ENCODE assay signal across 18 cellular contexts in genomic region chr6:33177552-33178446, GRCh38. TPM values are rescaled to one million over a fixed set of nuclear protein-coding genes. Genes with fewer than 3 reads are reported as not detected.
DNase-seq lines count a peak whose midpoint lies in the region; ATAC-seq and TF ChIP-seq lines count a peak whose summit lies in the region.
"Had no signal": no experiment of that assay in that cellular context is flagged by ENCODE, and none has a peak within 500 bp of the region (broad histone marks: within the 10 kb centered on the region; RNA-seq: fewer than 3 reads in every experiment).

No MANE protein-coding gene starts in this region.

- H3K27me3 Mint-ChIP-seq in CD4-positive, CD25-positive, alpha-beta regulatory T cell, result peaks cover 22% of the 10 kb centered on the region
- H3K27me3 Mint-ChIP-seq in endothelial cell (ENCODE audit: unreplicated experiment) (peaks cover 15% of the 10 kb centered on the region), osteocyte (ENCODE audit: unreplicated experiment) (peaks cover 9% of the 10 kb centered on the region), CD14-positive monocyte (ENCODE audit: low read depth in 3 of 3) (peaks cover 12 to 15% (median 13%) of the 10 kb centered on the region in 3 donors)

- H3K9me3 ChIP-seq in CD4-positive, CD25-positive, alpha-beta regulatory T cell (ENCODE audit: control insufficient read depth in 2 of 2, low read length in 2 of 2), result no peaks in the 10 kb centered on the region

- TF ChIP-seq CTCF in endothelial cell (IDR thresholded peaks at IDR 0.05; ENCODE audit: unreplicated experiment) (no peak), osteocyte (IDR thresholded peaks at IDR 0.05) (no peak), CD14-positive monocyte (IDR thresholded peaks at IDR 0.05) (no peak)

- H3K27ac ChIP-seq in CD4-positive, CD25-positive, alpha-beta regulatory T cell (ENCODE audit: insufficient read depth, low read length, poor library complexity, severe bottlenecking), result no peak overlapping the region
- H3K27ac ChIP-seq: GM23248 had no signal

- H3K4me1 ChIP-seq in CD4-positive, CD25-positive, alpha-beta regulatory T cell (ENCODE audit: control insufficient read depth, insufficient read depth, low read length, poor library complexity, severe bottlenecking), result peaks cover under 1% of the 10 kb centered on the region

- no peaks in the 10 kb centered on the region for H3K36me3 ChIP-seq in CD4-positive, CD25-positive, alpha-beta regulatory T cell (ENCODE audit: control insufficient read depth, insufficient read depth, low read length)

- intact Hi-C loops in CD14-positive monocyte (cut with micrococcal nuclease), result no loop called here

- peak overlapping the region; percentile 49 to 79 (median 63) for H3K27ac Mint-ChIP-seq in CD4-positive, CD25-positive, alpha-beta regulatory T cell
- H3K27ac Mint-ChIP-seq in endothelial cell (ENCODE audit: unreplicated experiment) (no peak overlapping the region), osteocyte (ENCODE audit: unreplicated experiment) (peak overlapping the region; percentile 83), CD14-positive monocyte (peak overlapping the region in 1 of 7 donors; percentile 3)
- H3K27ac Mint-ChIP-seq: B cell had no signal

- DNase-seq in CD4-positive, CD25-positive, alpha-beta regulatory T cell, result no peak
- DNase-seq in RPMI7951 (ENCODE audit: low read depth) (peak; percentile 88), endothelial cell (ENCODE audit: low spot score) (no peak), osteocyte (ENCODE audit: extremely low spot score, unreplicated experiment) (peak; percentile 91), NCI-H1092 treated with DMSO at 0.1 percent for 48 hours (lab: John Stamatoyannopoulos, UW) (no peak), CD14-positive monocyte (ENCODE audit: low spot score) (no peak)
- DNase-seq: ACHN, DMS79 treated with DMSO at 0.1 percent for 48 hours, GM23248, KBM-7, NCI-H1436 treated with DMSO at 0.1 percent for 48 hours, NCI-H2029 treated with DMSO at 0.1 percent for 48 hours, NCI-H774, PC-3 had no signal

- H3K27me3 ChIP-seq in CD4-positive, CD25-positive, alpha-beta regulatory T cell (ENCODE audit: control insufficient read depth, insufficient read depth, low read length), result no peaks in the 10 kb centered on the region

- no peak overlapping the region for H3K4me3 ChIP-seq in CD4-positive, CD25-positive, alpha-beta regulatory T cell (ENCODE audit: low read depth, low read length)
- H3K4me3 ChIP-seq: GM23248 had no signal

- H3K4me3 Mint-ChIP-seq in CD4-positive, CD25-positive, alpha-beta regulatory T cell, result no peak overlapping the region
- H3K4me3 Mint-ChIP-seq in endothelial cell (ENCODE audit: unreplicated experiment) (peak overlapping the region; percentile 83), osteocyte (ENCODE audit: unreplicated experiment) (no peak overlapping the region), CD14-positive monocyte (no peak overlapping the region)
- H3K4me3 Mint-ChIP-seq: B cell had no signal

- no peak for ATAC-seq in CD4-positive, CD25-positive, alpha-beta regulatory T cell (ENCODE audit: low read depth in 2 of 2)
- no peak for ATAC-seq in HG02642 (IDR thresholded peaks at IDR 0.05; ENCODE audit: poor library complexity, unreplicated experiment)
- ATAC-seq: HCT116, PC-3, SK-N-SH treated with all-trans-retinoic acid at 6 μM for 48 hours had no signal

- H3K9me3 Mint-ChIP-seq in CD4-positive, CD25-positive, alpha-beta regulatory T cell, result peaks cover 0 to 3% (median under 1%) of the 10 kb centered on the region in 7 donors
- no peaks in the 10 kb centered on the region for H3K9me3 Mint-ChIP-seq in endothelial cell (ENCODE audit: unreplicated experiment)
- no peaks in the 10 kb centered on the region for H3K9me3 Mint-ChIP-seq in osteocyte (ENCODE audit: unreplicated experiment)
- H3K9me3 Mint-ChIP-seq in CD14-positive monocyte, result peaks cover 3 to 9% (median 5%) of the 10 kb centered on the region in 7 donors

- H3K36me3 Mint-ChIP-seq in CD4-positive, CD25-positive, alpha-beta regulatory T cell, result peaks cover 3% of the 10 kb centered on the region
- peaks cover 31% of the 10 kb centered on the region for H3K36me3 Mint-ChIP-seq in endothelial cell (ENCODE audit: low read depth, unreplicated experiment)
- H3K36me3 Mint-ChIP-seq in osteocyte (ENCODE audit: unreplicated experiment), result no peaks in the 10 kb centered on the region
- H3K36me3 Mint-ChIP-seq in CD14-positive monocyte, result peaks cover 2 to 3% of the 10 kb centered on the region in 2 donors

- peaks cover 0 to 5% (median 3%) of the 10 kb centered on the region in 4 donors for H3K4me1 Mint-ChIP-seq in CD4-positive, CD25-positive, alpha-beta regulatory T cell
- peaks cover 9% of the 10 kb centered on the region for H3K4me1 Mint-ChIP-seq in endothelial cell (ENCODE audit: unreplicated experiment)
- H3K4me1 Mint-ChIP-seq in osteocyte (ENCODE audit: unreplicated experiment), result peaks cover 25% of the 10 kb centered on the region
- H3K4me1 Mint-ChIP-seq in CD14-positive monocyte, result no peaks in the 10 kb centered on the region

RNA-seq across cellular contexts. Expression of gene COL11A2, which starts 14.5 kb away (rescaled TPM):
- total RNA-seq in CD4-positive, CD25-positive, alpha-beta regulatory T cell, result 0.89 TPM
- under 1 TPM in 2 of 4 donors, not detected in 2; 0.34 to 0.43 TPM for polyA plus RNA-seq in CD4-positive, CD25-positive, alpha-beta regulatory T cell
- total RNA-seq in RPMI7951 (2014; rRNA removed; shearing (Covaris generic)), result 0.12 TPM in 1 of 2 replicates, not detected in the other
- 127 TPM for total RNA-seq in endothelial cell (ENCODE audit: unreplicated experiment)
- total RNA-seq in osteocyte, result 2.7 and 3.3 TPM in 2 replicates
- polyA plus RNA-seq in CD14-positive monocyte, result not detected

RNA-seq across cellular contexts. Expression of gene RXRB, which starts 22.7 kb away (rescaled TPM):
- total RNA-seq in CD4-positive, CD25-positive, alpha-beta regulatory T cell, result 62.6 TPM
- 1 to 10 TPM; 7.1 to 8.9 (median 7.2) TPM for polyA plus RNA-seq in CD4-positive, CD25-positive, alpha-beta regulatory T cell
- 14.4 and 15.4 TPM in 2 replicates for total RNA-seq in RPMI7951 (2014; rRNA removed; shearing (Covaris generic))
- total RNA-seq in endothelial cell (ENCODE audit: unreplicated experiment) (35.8 TPM), osteocyte (53.1 and 58.3 TPM in 2 replicates)
- 1 to 10 TPM; 4.5 to 5.1 TPM for polyA plus RNA-seq in CD14-positive monocyte

RNA-seq across cellular contexts. Expression of gene SLC39A7, which starts 22.9 kb away (rescaled TPM):
- 24.1 TPM for total RNA-seq in CD4-positive, CD25-positive, alpha-beta regulatory T cell
- polyA plus RNA-seq in CD4-positive, CD25-positive, alpha-beta regulatory T cell, result 10 to 100 TPM; 11.4 to 27.3 (median 20.4) TPM
- total RNA-seq in RPMI7951 (2014; rRNA removed; shearing (Covaris generic)), result 58.0 and 77.2 TPM in 2 replicates
- total RNA-seq in endothelial cell (ENCODE audit: unreplicated experiment) (108 TPM), osteocyte (201 and 209 TPM in 2 replicates)
- polyA plus RNA-seq in CD14-positive monocyte, result 10 to 100 TPM; 14.5 to 17.7 TPM

RNA-seq across cellular contexts. Expression of gene HSD17B8, which starts 26.7 kb away (rescaled TPM):
- 8.8 TPM for total RNA-seq in CD4-positive, CD25-positive, alpha-beta regulatory T cell
- 10 to 100 TPM; 33.3 to 53.9 (median 41.9) TPM for polyA plus RNA-seq in CD4-positive, CD25-positive, alpha-beta regulatory T cell
- 3.2 and 3.4 TPM in 2 replicates for total RNA-seq in RPMI7951 (2014; rRNA removed; shearing (Covaris generic))
- 6.5 TPM for total RNA-seq in endothelial cell (ENCODE audit: unreplicated experiment)
- 2.4 and 3.5 TPM in 2 replicates for total RNA-seq in osteocyte
- 10 to 100 TPM in 1 of 2 donors, 1 to 10 TPM in 1; 4.7 to 10.6 TPM for polyA plus RNA-seq in CD14-positive monocyte

RNA-seq across cellular contexts. Expression of gene RING1, which starts 30.5 kb away (rescaled TPM):
- 34.2 TPM for total RNA-seq in CD4-positive, CD25-positive, alpha-beta regulatory T cell
- 1 to 10 TPM; 4.9 to 6.3 (median 5.5) TPM for polyA plus RNA-seq in CD4-positive, CD25-positive, alpha-beta regulatory T cell
- 26.6 and 30.0 TPM in 2 replicates for total RNA-seq in RPMI7951 (2014; rRNA removed; shearing (Covaris generic))
- total RNA-seq in endothelial cell (ENCODE audit: unreplicated experiment), result 19.6 TPM
- total RNA-seq in osteocyte, result 56.6 and 58.8 TPM in 2 replicates
- 1 to 10 TPM; 4.6 to 5.7 TPM for polyA plus RNA-seq in CD14-positive monocyte

Comparison
In these comparisons a context has a peak if more than half of its experiments do, and no peak if none do; other contexts are left out.
1. DNase-seq: peak in RPMI7951 (single experiment) and osteocyte (single experiment); none in CD4-positive, CD25-positive, alpha-beta regulatory T cell (0 of 3), endothelial cell (single experiment), NCI-H1092 treated with DMSO at 0.1 percent for 48 hours (single experiment) and CD14-positive monocyte (single experiment).
2. RNA of gene COL11A2, which starts 14.5 kb away (total RNA-seq): 127 TPM in endothelial cell (single experiment); 2.7 to 3.3 TPM in osteocyte, 0.89 TPM in CD4-positive, CD25-positive, alpha-beta regulatory T cell (single experiment) and 0.12 TPM in RPMI7951; every median in the first group is over 10 times any median in the second.